In the genomic region with DNA sequence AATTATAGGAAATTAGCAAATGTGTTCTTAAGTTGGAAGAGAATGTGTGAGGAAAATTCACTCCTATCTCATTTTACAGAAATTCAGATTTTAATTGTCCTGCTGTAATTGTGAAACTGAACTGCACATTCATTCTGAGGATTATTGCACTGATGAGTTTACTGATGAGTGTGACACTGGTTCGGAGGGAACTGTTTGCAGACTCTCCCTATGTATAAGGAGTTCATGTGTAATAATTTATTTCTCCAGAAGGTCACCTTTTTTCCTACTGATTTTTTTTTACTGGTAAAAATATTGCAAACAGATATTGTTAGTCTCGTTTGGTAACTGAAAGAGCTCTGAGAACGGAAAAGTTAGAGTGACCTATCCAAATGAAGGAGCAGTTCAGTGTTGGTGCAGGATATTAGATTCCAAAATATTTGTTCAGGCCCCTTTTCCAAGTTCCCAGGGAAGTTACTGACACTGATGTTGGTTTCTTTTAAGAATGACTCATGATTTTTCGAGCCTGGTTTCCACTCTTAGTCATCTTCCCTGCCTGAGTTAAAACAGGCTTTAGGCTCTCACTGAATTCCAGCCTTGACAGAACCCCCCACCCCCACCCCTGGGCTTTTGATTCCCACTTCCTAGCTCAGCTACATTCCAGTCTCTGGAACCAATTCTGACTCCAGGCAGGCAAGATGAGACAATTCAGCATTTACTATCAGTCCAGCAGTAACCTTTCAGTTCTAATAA, we compare ENCODE assay signal across 8 cellular contexts. TPM values are rescaled to one million over a fixed set of nuclear protein-coding genes. Genes with fewer than 3 reads are reported as not detected.
DNase-seq lines count a peak whose midpoint lies in the region; ATAC-seq, FAIRE-seq and TF ChIP-seq lines count a peak whose summit lies in the region.

No MANE protein-coding gene starts in this region.

- peak overlapping the region; percentile 84 for H3K4me2 ChIP-seq in PC-9

- peaks cover 59% of the 10 kb centered on the region for H3F3A ChIP-seq in PC-9 (ENCODE audit: insufficient read depth, low read depth)

- H3K4me3 ChIP-seq in PC-9 = peak overlapping the region; percentile 44; the same call in 1 of the 2 replicates
- peak overlapping the region in 1 of 2 donors; percentile 11 for H3K4me3 ChIP-seq in duodenal mucosa (ENCODE audit: low read depth in 1 of 2, low read length in 2 of 2)
- H3K4me3 ChIP-seq in vagina = peak overlapping the region in 1 of 2 donors; percentile 10

- peaks cover 85% of the 10 kb centered on the region for H3K79me2 ChIP-seq in PC-9 (ENCODE audit: low read depth)

- H3K27me3 ChIP-seq in PC-9 (ENCODE audit: insufficient read depth, low read depth) (no peaks in the 10 kb centered on the region), duodenal mucosa (ENCODE audit: control insufficient read depth in 1 of 2, insufficient read depth in 2 of 2, low read length in 2 of 2) (no peaks in the 10 kb centered on the region), vagina (no peaks in the 10 kb centered on the region)

- FAIRE-seq in A204.1 (lab: Jason Lieb, UNC) = peak; percentile 85

- H4K20me1 ChIP-seq in PC-9 (ENCODE audit: insufficient read depth) = no peaks in the 10 kb centered on the region

- TF ChIP-seq CTCF in PC-9 (conservative IDR thresholded peaks at IDR 0.05) = no peak
- TF ChIP-seq CTCF in vagina (IDR thresholded peaks at IDR 0.05) = no peak

- peaks cover 62% of the 10 kb centered on the region for H3K4me1 ChIP-seq in PC-9 (replicated peaks; ENCODE audit: insufficient read depth)
- peaks cover 20 to 47% of the 10 kb centered on the region in 2 donors for H3K4me1 ChIP-seq in duodenal mucosa (ENCODE audit: control insufficient read depth in 1 of 2, insufficient read depth in 2 of 2, low read length in 2 of 2)
- peaks cover 48% of the 10 kb centered on the region for H3K4me1 ChIP-seq in vagina

- no peak overlapping the region for H3K9ac ChIP-seq in duodenal mucosa (ENCODE audit: low read depth in 1 of 2, low read length in 2 of 2)

- CTCF ChIA-PET in PC-9 (lab: Charles Lee) = no interaction called here

- ATAC-seq in GM19351 (IDR thresholded peaks at IDR 0.05; ENCODE audit: unreplicated experiment) = peak; percentile 57

- peak overlapping the region; percentile 100 for H3K27ac ChIP-seq in PC-9
- peak overlapping the region; percentile 43 for H3K27ac ChIP-seq in duodenal mucosa (ENCODE audit: low read depth, low read length)
- peak overlapping the region; percentile 83 for H3K27ac ChIP-seq in vagina

- DNase-seq in PC-9 (peak; percentile 47 to 97), medulla oblongata (ENCODE audit: extremely low spot score) (peak; percentile 38), vagina (ENCODE audit: extremely low spot score in 2 of 2) (no peak), SHP77 (lab: John Stamatoyannopoulos, UW) (no peak), NCI-H1105 treated with DMSO at 0.1 percent for 48 hours (lab: John Stamatoyannopoulos, UW) (no peak)

- H3K36me3 ChIP-seq in PC-9 (ENCODE audit: low read depth) (peaks cover 19% of the 10 kb centered on the region), duodenal mucosa (ENCODE audit: control insufficient read depth in 1 of 2, insufficient read depth in 2 of 2, low read length in 2 of 2) (no peaks in the 10 kb centered on the region), vagina (no peaks in the 10 kb centered on the region)

- no peak for TF ChIP-seq POLR2A in vagina (IDR thresholded peaks at IDR 0.05)

- H2AFZ ChIP-seq in PC-9 = no peak overlapping the region

- BruUV-seq in PC-9 (replicated peaks; lab: Mats Ljungman, UMichigan) = no TSS peak

- H3K9me3 ChIP-seq in PC-9 (ENCODE audit: insufficient read depth, low read depth) (no peaks in the 10 kb centered on the region), duodenal mucosa (ENCODE audit: control insufficient read depth in 1 of 2, low read length in 2 of 2) (no peaks in the 10 kb centered on the region), vagina (no peaks in the 10 kb centered on the region)

- POLR2A ChIA-PET in PC-9 (lab: Charles Lee; ENCODE audit: unreplicated experiment) = interaction anchor here (0.6 to 0.7 kb wide), 2 partner anchors 24 to 56 kb away, joined by 4 to 12 read pairs; no protein-coding TSS in a partner anchor

- H3K9me2 ChIP-seq in PC-9 (ENCODE audit: insufficient read depth) = no peaks in the 10 kb centered on the region

- intact Hi-C loops in PC-9 (cut with micrococcal nuclease; ENCODE audit: unreplicated experiment) = loop anchor here (1.0 to 5.0 kb wide), 5 partner anchors 19 to 493 kb away; partner anchors contain the start of gene ARID2
- intact Hi-C loops in vagina (cut with DNase I) = no loop called here

RNA-seq across cellular contexts. Expression of gene ANO6, which starts 18.4 kb away (rescaled TPM):
- 46.1 and 51.4 TPM in 2 replicates for total RNA-seq in PC-9 (2021)
- 48.4 TPM for total RNA-seq in vagina

Comparison
In these comparisons a context has a peak if more than half of its experiments do, and no peak if none do; other contexts are left out.
1. DNase-seq: peak in PC-9 (2 of 2) and medulla oblongata (single experiment); none in vagina (0 of 2), SHP77 (0 of 2) and NCI-H1105 treated with DMSO at 0.1 percent for 48 hours (single experiment).
2. H3K27ac ChIP-seq: peak in every context shown above with its lines; median percentile 100 in PC-9; 83 in vagina; 43 in duodenal mucosa.